In genomic region chr9:89291741-89292140, GRCh38 we compare ENCODE assay signal across 29 cellular contexts.
"Had no signal": no experiment of that assay in that cellular context is flagged by ENCODE, and none has a peak within 500 bp of the region (broad histone marks: within the 10 kb centered on the region; RNA-seq: fewer than 3 reads in every experiment).

No MANE protein-coding gene starts in this region.

- ATAC-seq: K562, Panc1, Right ventricle myocardium inferior, SK-N-SH treated with all-trans-retinoic acid at 6 μM for 48 hours had no signal

- H3K27ac ChIP-seq: PC-9, RWPE1, SJCRH30, SK-N-MC had no signal

- H3K4me1 ChIP-seq: SJCRH30 had no signal

- DNase-seq: KG1, MM.1S, MV-4-11, NCI-H1092, NCI-H1105, NCI-H1417 treated with DMSO at 0.1 percent for 48 hours, NCI-H1436 treated with DMSO at 0.1 percent for 48 hours, NCI-H1694 treated with DMSO at 0.1 percent for 48 hours, NCI-H187 treated with DMSO at 0.1 percent for 48 hours, NCI-H2029, NCI-H2081, NCI-H2171 treated with DMSO at 0.1 percent for 48 hours, NCI-H2227 treated with DMSO at 0.1 percent for 48 hours, NCI-H345, NCI-H446, NCI-H510A treated with DMSO at 0.1 percent for 48 hours, NCI-H524 treated with DMSO at 0.1 percent for 48 hours, NCI-H526 treated with DMSO at 0.1 percent for 48 hours, NCI-H774, PC-9, SHP77, SIG-M5, SJCRH30 had no signal

- H3K36me3 ChIP-seq: SJCRH30 had no signal

- H3K4me3 ChIP-seq: K562, PC-9, SJCRH30, SK-N-MC had no signal

- H3K27me3 ChIP-seq: SJCRH30 had no signal
